ENCODE assay signal across 11 cellular contexts in genomic region chr6:158801655-158802294, GRCh38. TPM values are rescaled to one million over a fixed set of nuclear protein-coding genes. Genes with fewer than 3 reads are reported as not detected.
DNase-seq lines count a peak whose midpoint lies in the region; ATAC-seq, FAIRE-seq and TF ChIP-seq lines count a peak whose summit lies in the region.
"Had no signal": no experiment of that assay in that cellular context is flagged by ENCODE, and none has a peak within 500 bp of the region (broad histone marks: within the 10 kb centered on the region; RNA-seq: fewer than 3 reads in every experiment).

No MANE protein-coding gene starts in this region.

- H3K4me2 ChIP-seq in K562 (ENCODE audit: insufficient read depth, low read length), result no peak overlapping the region

- H3K9me3 ChIP-seq in K562 (replicated peaks; ENCODE audit: control insufficient read depth, insufficient read depth, low read depth, low read length), result no peaks in the 10 kb centered on the region
- H3K9me3 ChIP-seq in ovary, result no peaks in the 10 kb centered on the region
- H3K9me3 ChIP-seq: thyroid gland had no signal

- H2AFZ ChIP-seq in K562 (ENCODE audit: low read depth, low read length), result no peak overlapping the region

- H3K36me3 Mint-ChIP-seq in stimulated activated naive CD8-positive, alpha-beta T cell treated with anti-CD3 and anti-CD28 coated beads, Interleukin-15, Interleukin-2, amounts not matched to agents 100 ng/mL and 50 ng/mL, for 24 hours (ENCODE audit: low read depth), result peaks cover 70% of the 10 kb centered on the region
- peaks cover 19% of the 10 kb centered on the region for H3K36me3 Mint-ChIP-seq in memory B cell

- TF ChIP-seq RAD21 in K562 (CRISPR knock-in tag; conservative IDR thresholded peaks at IDR 0.05 in 1 of 2, IDR thresholded peaks at IDR 0.05 in 1 of 2), result no peak

- FAIRE-seq in K562 (lab: Jason Lieb, UNC), result peak; percentile 56

- H3K9me1 ChIP-seq in K562 (ENCODE audit: control insufficient read depth, insufficient read depth, low read length), result peaks cover 3% of the 10 kb centered on the region

- H4K20me1 ChIP-seq in K562 (replicated peaks; ENCODE audit: control insufficient read depth, insufficient read depth, low read length), result peaks cover 17% of the 10 kb centered on the region; the same call in 1 of the 2 replicates

- no peak for ATAC-seq in stimulated activated naive CD8-positive, alpha-beta T cell treated with anti-CD3 and anti-CD28 coated beads, Interleukin-15, Interleukin-2, amounts not matched to agents 100 U/mL and 50 U/mL, for 24 hours
- ATAC-seq in K562, result peak; percentile 15; the same call in 1 of the 3 replicates
- no peak for ATAC-seq in memory B cell (ENCODE audit: low read depth)
- no peak for ATAC-seq in HG02973 (IDR thresholded peaks at IDR 0.05; ENCODE audit: unreplicated experiment)

- POLR2A ChIA-PET in K562 (lab: Yijun Ruan, JAX), result interaction anchor here (0.6 to 1.6 kb wide), 5 partner anchors 9 to 419 kb away, joined by 3 to 5 read pairs (median 4); no protein-coding TSS in a partner anchor

- H3K4me1 ChIP-seq in K562 (replicated peaks in 1 of 2; ENCODE audit: control insufficient read depth in 2 of 2, insufficient read depth in 2 of 2, low read length in 2 of 2), result peaks cover 11 to 16% of the 10 kb centered on the region in 2 experiments; a peak in 4 of 5 replicates
- peaks cover 20% of the 10 kb centered on the region for H3K4me1 ChIP-seq in ovary (ENCODE audit: insufficient read depth)

- no peak for TF ChIP-seq CTCF in K562 (IDR thresholded peaks at IDR 0.05 in 2 of 3, conservative IDR thresholded peaks at IDR 0.05 in 1 of 3; ENCODE audit: insufficient read depth in 2 of 3, low read depth in 1 of 3, low read length in 3 of 3)
- TF ChIP-seq CTCF in ovary (IDR thresholded peaks at IDR 0.05), result no peak

- no peak for TF ChIP-seq EP300 in K562 (IDR thresholded peaks at IDR 0.05; ENCODE audit: low read length)
- TF ChIP-seq EP300 in ovary (IDR thresholded peaks at IDR 0.05), result no peak

- no peak overlapping the region for H3K4me3 Mint-ChIP-seq in stimulated activated naive CD8-positive, alpha-beta T cell treated with anti-CD3 and anti-CD28 coated beads, Interleukin-15, Interleukin-2, amounts not matched to agents 100 ng/mL and 50 ng/mL, for 24 hours
- no peak overlapping the region for H3K4me3 Mint-ChIP-seq in memory B cell
- H3K4me3 Mint-ChIP-seq: activated naive CD4-positive, alpha-beta T cell treated with anti-CD3 and anti-CD28 coated beads, Interleukin-2, amount 10 ng/mL, durations not matched to agents 7 days and 5 days had no signal

- DNase-seq in stimulated activated naive CD8-positive, alpha-beta T cell treated with anti-CD3 and anti-CD28 coated beads, Interleukin-15, Interleukin-2, amounts not matched to agents 100 U/mL and 50 U/mL, for 24 hours, result no peak
- DNase-seq in K562 (ENCODE audit: extremely low read depth in 1 of 4, low spot score in 3 of 4) (no peak), memory B cell (ENCODE audit: low spot score in 2 of 2) (no peak), ovary (no peak), 8988T (no peak), KBM-7 (no peak)
- DNase-seq: activated naive CD4-positive, alpha-beta T cell treated with anti-CD3 and anti-CD28 coated beads, Interleukin-2, amount 10 ng/mL, durations not matched to agents 7 days and 5 days; NCI-H187 treated with DMSO at 0.1 percent for 48 hours; thyroid gland had no signal

- H3K27me3 ChIP-seq in K562 (ENCODE audit: control insufficient read depth in 2 of 2, insufficient read depth in 2 of 2, low read length in 2 of 2), result no peaks in the 10 kb centered on the region
- H3K27me3 ChIP-seq in ovary, result no peaks in the 10 kb centered on the region
- H3K27me3 ChIP-seq: thyroid gland had no signal

- no TSS peak for BruUV-seq in K562 (replicated peaks; lab: Mats Ljungman, UMichigan)

- 83% methylated on average over 7 of the region's 7 CpGs for WGBS in K562 (ENCODE audit: insufficient coverage, low coverage, missing lambda C conversion rate)
- 86 to 96% (median 88%) methylated on average over 7 of the region's 7 CpGs for WGBS in ovary, 3 donors

- no peak overlapping the region for H3K9ac ChIP-seq in K562 (ENCODE audit: insufficient read depth in 1 of 2, low read depth in 2 of 2, low read length in 2 of 2)

- TF ChIP-seq POLR2A in K562 (conservative IDR thresholded peaks at IDR 0.05), result no peak
- TF ChIP-seq POLR2A in ovary (IDR thresholded peaks at IDR 0.05), result no peak

- peaks cover 96% of the 10 kb centered on the region for H3K79me2 ChIP-seq in K562 (ENCODE audit: control insufficient read depth, insufficient read depth, low read length)

- intact Hi-C loops in K562 (cut with micrococcal nuclease), result loop anchor here (10.0 kb wide), 1 partner anchor 303 kb away; no protein-coding TSS in a partner anchor
- intact Hi-C loops in ovary (cut with DNase I), result loop anchor here in 1 of 4 donors (5.0 kb wide), 1 partner anchor 331 kb away; no protein-coding TSS in a partner anchor

- in situ Hi-C loops in K562 (cut with MboI) (no loop called here), KBM-7 (cut with MboI; ENCODE audit: low pct_unique_long_range_greater_than_20kb, low sequenced_read_pairs) (no loop called here)

- H3K4me1 Mint-ChIP-seq in stimulated activated naive CD8-positive, alpha-beta T cell treated with anti-CD3 and anti-CD28 coated beads, Interleukin-15, Interleukin-2, amounts not matched to agents 100 ng/mL and 50 ng/mL, for 24 hours (ENCODE audit: low read depth), result peaks cover 99% of the 10 kb centered on the region
- H3K4me1 Mint-ChIP-seq in memory B cell, result peaks cover 59% of the 10 kb centered on the region

- CTCF ChIA-PET in K562 (lab: Yijun Ruan, JAX; ENCODE audit: low intra/inter-chr PET ratio), result no interaction called here

- H3K36me3 ChIP-seq in K562 (ENCODE audit: control insufficient read depth, insufficient read depth, low read length), result peaks cover 29% of the 10 kb centered on the region; the same call in 2 of the 3 replicates
- no peaks in the 10 kb centered on the region for H3K36me3 ChIP-seq in ovary
- H3K36me3 ChIP-seq: thyroid gland had no signal

- H3K4me3 ChIP-seq in K562, result no peak overlapping the region
- no peak overlapping the region for H3K4me3 ChIP-seq in ovary
- H3K4me3 ChIP-seq: thyroid gland had no signal

- H3K27ac Mint-ChIP-seq in stimulated activated naive CD8-positive, alpha-beta T cell treated with anti-CD3 and anti-CD28 coated beads, Interleukin-15, Interleukin-2, amounts not matched to agents 100 ng/mL and 50 ng/mL, for 24 hours, result peak overlapping the region; percentile 75
- H3K27ac Mint-ChIP-seq in memory B cell, result peak overlapping the region; percentile 85
- H3K27ac Mint-ChIP-seq: activated naive CD4-positive, alpha-beta T cell treated with anti-CD3 and anti-CD28 coated beads, Interleukin-2, amount 10 ng/mL, durations not matched to agents 7 days and 5 days had no signal

- no peaks in the 10 kb centered on the region for H3K27me3 Mint-ChIP-seq in stimulated activated naive CD8-positive, alpha-beta T cell treated with anti-CD3 and anti-CD28 coated beads, Interleukin-15, Interleukin-2, amounts not matched to agents 100 ng/mL and 50 ng/mL, for 24 hours
- H3K27me3 Mint-ChIP-seq in memory B cell, result no peaks in the 10 kb centered on the region
- H3K27me3 Mint-ChIP-seq: activated naive CD4-positive, alpha-beta T cell treated with anti-CD3 and anti-CD28 coated beads, Interleukin-2, amount 10 ng/mL, durations not matched to agents 7 days and 5 days had no signal

- no peaks in the 10 kb centered on the region for H3K9me3 Mint-ChIP-seq in stimulated activated naive CD8-positive, alpha-beta T cell treated with anti-CD3 and anti-CD28 coated beads, Interleukin-15, Interleukin-2, amounts not matched to agents 100 ng/mL and 50 ng/mL, for 24 hours
- no peaks in the 10 kb centered on the region for H3K9me3 Mint-ChIP-seq in memory B cell
- H3K9me3 Mint-ChIP-seq: activated naive CD4-positive, alpha-beta T cell treated with anti-CD3 and anti-CD28 coated beads, Interleukin-2, amount 10 ng/mL, durations not matched to agents 7 days and 5 days had no signal

- H3K27ac ChIP-seq in K562 (ENCODE audit: extremely low read depth, low read depth, low read length) (no peak overlapping the region), ovary (no peak overlapping the region)

TF ChIP-seq in K562, 482 proteins besides CTCF, POLR2A, EP300 and RAD21:
- TF ChIP-seq HNRNPUL1 (IDR thresholded peaks at IDR 0.05; ENCODE audit: low read length) (no peak), SP2 (IDR thresholded peaks at IDR 0.05; ENCODE audit: extremely low read depth, low read depth, low read length, poor library complexity, severe bottlenecking) (no peak), CBX8 (IDR thresholded peaks at IDR 0.05; ENCODE audit: borderline replicate concordance, extremely low read depth, low read depth, low read length, poor library complexity, severe bottlenecking) (no peak), CXXC5 (CRISPR knock-in tag; IDR thresholded peaks at IDR 0.05) (no peak), NUFIP1 (IDR thresholded peaks at IDR 0.05; ENCODE audit: partially characterized antibody) (no peak), ILK (tag; IDR thresholded peaks at IDR 0.05; ENCODE audit: borderline replicate concordance, low read depth) (no peak), PTBP1 (IDR thresholded peaks at IDR 0.05; ENCODE audit: low read depth, low read length) (no peak), MED1 (CRISPR knock-in tag; IDR thresholded peaks at IDR 0.05; ENCODE audit: borderline replicate concordance) (no peak)
TF ChIP-seq in K562: peak in this region for 0.

RNA-seq across cellular contexts. Expression of gene EZR, which starts 17.4 kb away (rescaled TPM):
- 49.5 and 70.7 TPM in 2 replicates for total RNA-seq in K562 (2011; cell fraction: chromatin; rRNA removed; ENCODE audit: low replicate concordance)
- 37.9 and 45.2 TPM in 2 replicates for total RNA-seq in K562 (2011; cell fraction: nucleolus; rRNA removed)
- total RNA-seq in K562 (2011; cell fraction: nucleoplasm; rRNA removed), result 44.1 and 48.1 TPM in 2 replicates
- total RNA-seq in K562 (2014; rRNA removed), result 161 and 162 TPM in 2 replicates
- total RNA-seq in K562 (2014; rRNA removed; fragmentation: Illumina TruSeq; extraction: Trizol), result 71.5 and 72.7 TPM in 2 replicates
- 110 and 117 TPM in 2 replicates for total RNA-seq in K562 (2015; rRNA removed; fragmentation: Illumina TruSeq; extraction: Trizol)
- 125 and 143 TPM in 2 replicates for total RNA-seq in K562 (2021)
- polyA plus RNA-seq in K562 (2011; rRNA removed), result 104 and 135 TPM in 2 replicates
- 78.6 and 88.6 TPM in 2 replicates for polyA plus RNA-seq in K562 (2011; cell fraction: cytosol; rRNA removed)
- 91.7 and 156 TPM in 2 replicates for polyA plus RNA-seq in K562 (2011; cell fraction: nucleus; rRNA removed)
- polyA plus RNA-seq in K562 (2012), result 120 and 126 TPM in 2 replicates
- polyA plus RNA-seq in K562 (2014; fragmentation: Illumina TruSeq; extraction: Trizol), result 93.0 and 101 TPM in 2 replicates
- 10 to 100 TPM; 36.5 to 63.6 TPM for polyA plus RNA-seq in K562 (2014; fragmentation: Nextera tagmentation; extraction: Ambion mirVana)
- polyA plus RNA-seq in K562 (2014; rRNA removed), result 91.5 and 114 TPM in 2 replicates
- 100 and 114 TPM in 2 replicates for polyA minus RNA-seq in K562 (2011; rRNA and poly(A)+ RNA removed)
- 69.7 and 85.1 TPM in 2 replicates for polyA minus RNA-seq in K562 (2011; cell fraction: cytosol; rRNA and poly(A)+ RNA removed)
- polyA minus RNA-seq in K562 (2011; cell fraction: nucleus; rRNA and poly(A)+ RNA removed), result 20.1 and 54.6 TPM in 2 replicates
- total RNA-seq in ovary, result 100 to 1,000 TPM in 4 of 7 donors, 10 to 100 TPM in 3; 39.0 to 214 (median 116) TPM
- 10 to 100 TPM; 45.1 to 85.6 TPM for polyA plus RNA-seq in ovary
